15 cellular contexts compared by ENCODE assay signal in genomic region chr1:230621290-230622022, GRCh38. TPM values are rescaled to one million over a fixed set of nuclear protein-coding genes. Genes with fewer than 3 reads are reported as not detected.
DNase-seq lines count a peak whose midpoint lies in the region; ATAC-seq and TF ChIP-seq lines count a peak whose summit lies in the region.
"Had no signal": no experiment of that assay in that cellular context is flagged by ENCODE, and none has a peak within 500 bp of the region (broad histone marks: within the 10 kb centered on the region; RNA-seq: fewer than 3 reads in every experiment).

No MANE protein-coding gene starts in this region.

- DNase-seq in Ammon's horn (ENCODE audit: low spot score), result peak; percentile 50
- DNase-seq in MV-4-11 (lab: John Stamatoyannopoulos, UW), result peak; percentile 59
- no peak for DNase-seq in neuronal stem cell (ENCODE audit: low spot score)
- no peak for DNase-seq in activated CD4-positive, alpha-beta T cell treated with anti-CD3 and anti-CD28 coated beads for 36 hours
- DNase-seq in HuH-7 (ENCODE audit: low spot score), result no peak
- DNase-seq: COR-L47, DMS53, H7, NCI-H1417, NCI-H2029, NCI-H510A treated with DMSO at 0.1 percent for 48 hours had no signal

- no peak overlapping the region for H3K23ac ChIP-seq in neuronal stem cell (ENCODE audit: low read depth, low read length, poor library complexity)

- H2BK120ac ChIP-seq in neuronal stem cell (ENCODE audit: low read depth, low read length), result no peak overlapping the region

- H2AK5ac ChIP-seq in neuronal stem cell (ENCODE audit: low read depth, low read length), result no peak overlapping the region

- no peak overlapping the region for H2BK5ac ChIP-seq in neuronal stem cell (ENCODE audit: low read length)

- H3K27ac Mint-ChIP-seq in brain, result peak overlapping the region in 4 of 5 experiments; percentile 25 to 77 (median 40)
- H3K27ac Mint-ChIP-seq in activated CD4-positive, alpha-beta T cell treated with anti-CD3 and anti-CD28 coated beads for 36 hours, result no peak overlapping the region

- intact Hi-C loops in activated CD4-positive, alpha-beta T cell treated with anti-CD3 and anti-CD28 coated beads for 36 hours (cut with DNase I, micrococcal nuclease), result no loop called here

- no peak overlapping the region for H3K18ac ChIP-seq in neuronal stem cell (ENCODE audit: low read length)

- peaks cover 36% of the 10 kb centered on the region for H3K4me1 Mint-ChIP-seq in brain
- H3K4me1 Mint-ChIP-seq in activated CD4-positive, alpha-beta T cell treated with anti-CD3 and anti-CD28 coated beads for 36 hours, result no peaks in the 10 kb centered on the region

- H3K36me3 ChIP-seq in neuronal stem cell (replicated peaks in 1 of 2; ENCODE audit: control insufficient read depth in 2 of 2, insufficient read depth in 2 of 2, low read length in 2 of 2), result no peaks in the 10 kb centered on the region

- H4K8ac ChIP-seq in neuronal stem cell (ENCODE audit: low read depth, low read length), result no peak overlapping the region

- no peak overlapping the region for H3K4me3 ChIP-seq in neuronal stem cell (ENCODE audit: low read length in 2 of 2)

- H2BK12ac ChIP-seq in neuronal stem cell (ENCODE audit: low read length), result no peak overlapping the region

- H3K27me3 ChIP-seq in neuronal stem cell (ENCODE audit: control insufficient read depth in 3 of 3, insufficient read depth in 3 of 3, low read depth in 1 of 3, low read length in 3 of 3), result peaks cover 0 to 6% (median 0%) of the 10 kb centered on the region in 3 experiments

- CTCF ChIA-PET in activated CD4-positive, alpha-beta T cell treated with anti-CD3 and anti-CD28 coated beads for 36 hours (lab: Charles Lee), result interaction anchor here (0.7 kb wide), 1 partner anchor 17 kb away, joined by 3 read pairs; no protein-coding TSS in a partner anchor

- WGBS in neuronal stem cell (ENCODE audit: extremely low coverage in 2 of 2, insufficient read length in 2 of 2, insufficient replicate concordance in 1 of 2), 2 donors, result no CpG with 5 or more reads among the region's 7 CpGs

- no peak for ATAC-seq in HG03097 (IDR thresholded peaks at IDR 0.05; ENCODE audit: low FRiP score, unreplicated experiment)
- no peak for ATAC-seq in activated CD4-positive, alpha-beta T cell treated with anti-CD3 and anti-CD28 coated beads for 36 hours
- ATAC-seq in HG03045 (IDR thresholded peaks at IDR 0.05; ENCODE audit: unreplicated experiment), result no peak

- H3K9me3 ChIP-seq in neuronal stem cell (replicated peaks in 1 of 2; ENCODE audit: control insufficient read depth in 2 of 2, insufficient read depth in 1 of 2, low read depth in 1 of 2, low read length in 2 of 2), result peaks cover 0 to 1% of the 10 kb centered on the region in 2 donors

- H3K4ac ChIP-seq in neuronal stem cell (ENCODE audit: low read length), result no peak overlapping the region

- H3K27ac ChIP-seq in neuronal stem cell (replicated peaks; ENCODE audit: low read length), result no peak overlapping the region

- no peak overlapping the region for H3K14ac ChIP-seq in neuronal stem cell (ENCODE audit: low read length)

- H3K4me3 Mint-ChIP-seq in brain, result no peak overlapping the region
- no peak overlapping the region for H3K4me3 Mint-ChIP-seq in activated CD4-positive, alpha-beta T cell treated with anti-CD3 and anti-CD28 coated beads for 36 hours
- H3K4me3 Mint-ChIP-seq: CD14-positive monocyte had no signal

- POLR2A ChIA-PET in activated CD4-positive, alpha-beta T cell treated with anti-CD3 and anti-CD28 coated beads for 36 hours (lab: Charles Lee), result no interaction called here

- H3K4me1 ChIP-seq in neuronal stem cell (ENCODE audit: control insufficient read depth in 2 of 2, insufficient read depth in 1 of 2, low read depth in 1 of 2, low read length in 2 of 2), result no peaks in the 10 kb centered on the region

- no peak for TF ChIP-seq CTCF in brain (conservative IDR thresholded peaks at IDR 0.05)

- peaks cover 10% of the 10 kb centered on the region for H3K27me3 Mint-ChIP-seq in brain
- peaks cover 13% of the 10 kb centered on the region for H3K27me3 Mint-ChIP-seq in activated CD4-positive, alpha-beta T cell treated with anti-CD3 and anti-CD28 coated beads for 36 hours

- peak overlapping the region; percentile 12 for H2AFZ ChIP-seq in neuronal stem cell (ENCODE audit: low read length)

- no peaks in the 10 kb centered on the region for H3K79me1 ChIP-seq in neuronal stem cell (ENCODE audit: low read depth, low read length)

- H2BK15ac ChIP-seq in neuronal stem cell (ENCODE audit: low read length), result no peak overlapping the region

- no peak overlapping the region for H3K4me2 ChIP-seq in neuronal stem cell (ENCODE audit: insufficient read depth, low read length, poor library complexity, severe bottlenecking)

- no peaks in the 10 kb centered on the region for H3K9me3 Mint-ChIP-seq in brain
- no peaks in the 10 kb centered on the region for H3K9me3 Mint-ChIP-seq in activated CD4-positive, alpha-beta T cell treated with anti-CD3 and anti-CD28 coated beads for 36 hours (ENCODE audit: low read depth)

- no peak overlapping the region for H3K9ac ChIP-seq in neuronal stem cell (ENCODE audit: low read depth, low read length, poor library complexity)

- H3K36me3 Mint-ChIP-seq in brain, result no peaks in the 10 kb centered on the region
- no peaks in the 10 kb centered on the region for H3K36me3 Mint-ChIP-seq in activated CD4-positive, alpha-beta T cell treated with anti-CD3 and anti-CD28 coated beads for 36 hours (ENCODE audit: low read depth)
- H3K36me3 Mint-ChIP-seq: CD14-positive monocyte had no signal

- no peak overlapping the region for H4K91ac ChIP-seq in neuronal stem cell (ENCODE audit: low read depth, low read length, poor library complexity)

RNA-seq across cellular contexts. Expression of gene COG2, which starts 20.8 kb away (rescaled TPM):
- polyA plus RNA-seq in brain (ENCODE audit: insufficient read depth, low read depth, low replicate concordance), result 13.8 TPM
- polyA plus RNA-seq in neuronal stem cell (2013, experiment 1 of 2), result 18.8 TPM
- polyA plus RNA-seq in neuronal stem cell (2013, experiment 2 of 2), result 18.5 TPM
- total RNA-seq in activated CD4-positive, alpha-beta T cell treated with anti-CD3 and anti-CD28 coated beads for 36 hours, result 10 to 100 TPM; 28.1 to 32.0 TPM

Comparison
In these comparisons a context has a peak if more than half of its experiments do, and no peak if none do; other contexts are left out.
1. DNase-seq: peak in Ammon's horn (single experiment) and MV-4-11 (single experiment); none in neuronal stem cell (single experiment), activated CD4-positive, alpha-beta T cell treated with anti-CD3 and anti-CD28 coated beads for 36 hours (single experiment) and HuH-7 (single experiment).